ENCODE assay signal across 11 cellular contexts in genomic region chr17:66809408-66809807, GRCh38. TPM values are rescaled to one million over a fixed set of nuclear protein-coding genes. Genes with fewer than 3 reads are reported as not detected.
"Had no signal": no experiment of that assay in that cellular context is flagged by ENCODE, and none has a peak within 500 bp of the region (broad histone marks: within the 10 kb centered on the region; RNA-seq: fewer than 3 reads in every experiment).

No MANE protein-coding gene starts in this region.

- H3K9ac ChIP-seq: GM23248 had no signal

- H3K36me3 ChIP-seq: HAP-1 had no signal

- ATAC-seq: HCT116 had no signal

- DNase-seq: GM23248, GOT3, H7, HFFc6, KBM-7 had no signal

- H3K9me3 ChIP-seq: HAP-1 had no signal

- H3K4me1 ChIP-seq: HAP-1 had no signal

- H2AFZ ChIP-seq: GM23248 had no signal

- H3K4me3 ChIP-seq: GM23248, HAP-1 had no signal

- H3K27ac ChIP-seq: GM23248, HL-60 had no signal

RNA-seq across cellular contexts. Expression of gene CACNG5, which starts 25.5 kb away (rescaled TPM):
- total RNA-seq: GM23248, H4, HFFc6, HT1080 had no signal
- polyA plus RNA-seq: GM23248, IgD-negative memory B cell had no signal
